Comparison of ENCODE assay signal across 1 cellular context in genomic region chr2:57434429-57434828, GRCh38.
TF ChIP-seq lines count a peak whose summit lies in the region.

No MANE protein-coding gene starts in this region.

TF ChIP-seq in SK-N-SH treated with all-trans-retinoic acid at 6 μM for 48 hours, 23 proteins besides CTCF, POLR2A, EP300 and RAD21 (continued from another document):
- TF ChIP-seq PATZ1 (CRISPR knock-in tag; IDR thresholded peaks at IDR 0.05; ENCODE audit: borderline replicate concordance): no peak
- TF ChIP-seq ISL1 (CRISPR knock-in tag; IDR thresholded peaks at IDR 0.05): no peak
- no peak for TF ChIP-seq TCF4 (CRISPR knock-in tag; IDR thresholded peaks at IDR 0.05; ENCODE audit: borderline replicate concordance)
